ENCODE assay signal across 13 cellular contexts in genomic region chr1:85448358-85448757, GRCh38. TPM values are rescaled to one million over a fixed set of nuclear protein-coding genes. Genes with fewer than 3 reads are reported as not detected.
DNase-seq lines count a peak whose midpoint lies in the region; ATAC-seq and TF ChIP-seq lines count a peak whose summit lies in the region.
"Had no signal": no experiment of that assay in that cellular context is flagged by ENCODE, and none has a peak within 500 bp of the region (broad histone marks: within the 10 kb centered on the region; RNA-seq: fewer than 3 reads in every experiment).

No MANE protein-coding gene starts in this region.

- peaks cover 0 to 22% of the 10 kb centered on the region in 2 donors for H3K4me1 ChIP-seq in right atrium auricular region
- H3K4me1 ChIP-seq in stomach, result peaks cover 2 to 44% (median 22%) of the 10 kb centered on the region in 4 donors

- ATAC-seq in GM18520 (IDR thresholded peaks at IDR 0.05; ENCODE audit: unreplicated experiment), result no peak

- H3K4me3 ChIP-seq in cardiac fibroblast (replicated peaks in 1 of 2; ENCODE audit: low read depth in 2 of 2, low read length in 2 of 2), result no peak overlapping the region
- no peak overlapping the region for H3K4me3 ChIP-seq in right atrium auricular region
- H3K4me3 ChIP-seq in stomach, result no peak overlapping the region

- H3K9me3 ChIP-seq in right atrium auricular region (no peaks in the 10 kb centered on the region), stomach (no peaks in the 10 kb centered on the region)

- 69 to 80% (median 73%) methylated on average over 2 of the region's 2 CpGs for WGBS in stomach, 5 donors

- DNase-seq in HS-27A (ENCODE audit: low read depth), result peak; percentile 39
- DNase-seq in cardiac fibroblast (ENCODE audit: low read depth in 2 of 2), result peak; percentile 84 to 89
- DNase-seq in right atrium auricular region (ENCODE audit: low spot score), result no peak
- DNase-seq in stomach, result no peak
- DNase-seq in NCI-H2107 (lab: John Stamatoyannopoulos, UW), result no peak
- DNase-seq in epidermal melanocyte (ENCODE audit: insufficient read length, low spot score), result no peak
- DNase-seq: CD4-positive, alpha-beta T cell; islet precursor cell; NCI-H2029 treated with DMSO at 0.1 percent for 48 hours; NCI-H526 treated with DMSO at 0.1 percent for 48 hours; nucleus accumbens; SW 1271 had no signal

- H3K27me3 ChIP-seq in right atrium auricular region (no peaks in the 10 kb centered on the region), stomach (no peaks in the 10 kb centered on the region)

- TF ChIP-seq POLR2A in stomach (IDR thresholded peaks at IDR 0.05), result no peak

- TF ChIP-seq EP300 in stomach (IDR thresholded peaks at IDR 0.05), result no peak

- intact Hi-C loops in stomach (cut with DNase I; ENCODE audit: low total_unique reads), result no loop called here

- TF ChIP-seq CTCF in cardiac fibroblast (IDR thresholded peaks at IDR 0.05; ENCODE audit: low read depth, low read length) (no peak), right atrium auricular region (IDR thresholded peaks at IDR 0.05) (no peak), stomach (IDR thresholded peaks at IDR 0.05) (no peak)

- H3K27ac ChIP-seq in right atrium auricular region (peak overlapping the region; percentile 43 to 60), stomach (peak overlapping the region in 3 of 5 donors; percentile 15 to 53 (median 37))

- H3K36me3 ChIP-seq in right atrium auricular region, result no peaks in the 10 kb centered on the region
- no peaks in the 10 kb centered on the region for H3K36me3 ChIP-seq in stomach

RNA-seq across cellular contexts. Expression of gene DDAH1, which starts 16.6 kb away (rescaled TPM):
- 10 to 100 TPM; 10.8 to 18.3 TPM for total RNA-seq in right atrium auricular region
- total RNA-seq in stomach, result 100 to 1,000 TPM in 1 of 5 donors, 10 to 100 TPM in 4; 39.7 to 113 (median 58.4) TPM
- 10 to 100 TPM; 10.6 to 23.1 (median 20.0) TPM for polyA plus RNA-seq in stomach
- total RNA-seq: CD4-positive, alpha-beta T cell had no signal

Comparison
In these comparisons a context has a peak if more than half of its experiments do, and no peak if none do; other contexts are left out.
1. DNase-seq: peak in HS-27A (single experiment) and cardiac fibroblast (2 of 2); none in right atrium auricular region (single experiment), stomach (single experiment), NCI-H2107 (single experiment) and epidermal melanocyte (single experiment).